1 cellular context compared by ENCODE assay signal in genomic region chr10:99621454-99622246, GRCh38.
A peak's percentile ranks its signal among the peaks of the same experiment; 100 is the strongest.
TF ChIP-seq lines count a peak whose summit lies in the region.

No MANE protein-coding gene starts in this region.

TF ChIP-seq in HepG2, 621 proteins besides CTCF, POLR2A, EP300 and RAD21 (continued from another document and continues in another):
- TF ChIP-seq ZBTB33 (CRISPR knock-in tag; IDR thresholded peaks at IDR 0.05), result no peak
- no peak for TF ChIP-seq ZNF530 (CRISPR knock-in tag; IDR thresholded peaks at IDR 0.05; ENCODE audit: low read depth)
- no peak for TF ChIP-seq E2F2 (CRISPR knock-in tag; IDR thresholded peaks at IDR 0.05; ENCODE audit: borderline replicate concordance)
- TF ChIP-seq RELA (CRISPR knock-in tag; IDR thresholded peaks at IDR 0.05), result no peak
- no peak; the same call in 1 of the 2 replicates for TF ChIP-seq ZNF678 (CRISPR knock-in tag; IDR thresholded peaks at IDR 0.05)
- TF ChIP-seq MIER2 (CRISPR knock-in tag; IDR thresholded peaks at IDR 0.05), result no peak
- no peak for TF ChIP-seq BRCA1 (CRISPR knock-in tag; IDR thresholded peaks at IDR 0.05)
- TF ChIP-seq KLF9 (CRISPR knock-in tag; IDR thresholded peaks at IDR 0.05; ENCODE audit: low read depth), result no peak
- no peak for TF ChIP-seq MTA3 (CRISPR knock-in tag; IDR thresholded peaks at IDR 0.05)
- TF ChIP-seq DNMT3B (CRISPR knock-in tag; conservative IDR thresholded peaks at IDR 0.05), result no peak; the same call in 1 of the 2 replicates
- peak; percentile 27; the same call in 1 of the 2 replicates for TF ChIP-seq ZNF224 (CRISPR knock-in tag; IDR thresholded peaks at IDR 0.05)
- TF ChIP-seq PATZ1 (CRISPR knock-in tag; IDR thresholded peaks at IDR 0.05), result no peak
- 0 out of 2 replicates have a peak, but pooled peaks have one; percentile 7 for TF ChIP-seq ZNF800 (CRISPR knock-in tag; IDR thresholded peaks at IDR 0.05)
- TF ChIP-seq RFX5 (IDR thresholded peaks at IDR 0.05; ENCODE audit: low read depth, low read length), result no peak
- TF ChIP-seq YEATS2 (CRISPR knock-in tag; IDR thresholded peaks at IDR 0.05; ENCODE audit: borderline replicate concordance), result no peak
- peak; percentile 56; the same call in 1 of the 2 replicates for TF ChIP-seq HOXA5 (CRISPR knock-in tag; IDR thresholded peaks at IDR 0.05)
- TF ChIP-seq ZNF605 (CRISPR knock-in tag; IDR thresholded peaks at IDR 0.05), result no peak; the same call in 1 of the 2 replicates
- TF ChIP-seq POLR2AphosphoS5 (IDR thresholded peaks at IDR 0.05; ENCODE audit: low read depth, low read length), result 0 out of 2 replicates have a peak, but pooled peaks have one; percentile 72
- 0 out of 2 replicates have a peak, but pooled peaks have one; percentile 83 for TF ChIP-seq ZNF343 (CRISPR knock-in tag; IDR thresholded peaks at IDR 0.05)
- no peak for TF ChIP-seq ELF1 (CRISPR knock-in tag; IDR thresholded peaks at IDR 0.05)
- TF ChIP-seq REXO4 (CRISPR knock-in tag; IDR thresholded peaks at IDR 0.05; ENCODE audit: borderline replicate concordance), result no peak
- no peak for TF ChIP-seq HNF1A (IDR thresholded peaks at IDR 0.05; ENCODE audit: low read depth)
- no peak for TF ChIP-seq HNF1A (CRISPR knock-in tag; IDR thresholded peaks at IDR 0.05; ENCODE audit: borderline replicate concordance)
- peak; percentile 19; the same call in 1 of the 2 replicates for TF ChIP-seq ATF7-NPFF (CRISPR knock-in tag; IDR thresholded peaks at IDR 0.05; ENCODE audit: low read depth)
- TF ChIP-seq RFXANK (CRISPR knock-in tag; IDR thresholded peaks at IDR 0.05), result no peak
- TF ChIP-seq STAG1 (CRISPR knock-in tag; IDR thresholded peaks at IDR 0.05), result 0 out of 2 replicates have a peak, but pooled peaks have one; percentile 23
- no peak for TF ChIP-seq SIX4 (CRISPR knock-in tag; IDR thresholded peaks at IDR 0.05)
- TF ChIP-seq ZNF432 (CRISPR knock-in tag; IDR thresholded peaks at IDR 0.05; ENCODE audit: borderline replicate concordance), result no peak
- TF ChIP-seq HIVEP1 (CRISPR knock-in tag; IDR thresholded peaks at IDR 0.05), result peak; percentile 3; the same call in 1 of the 2 replicates
- no peak for TF ChIP-seq NR2F6 (IDR thresholded peaks at IDR 0.05)
- TF ChIP-seq NR2F6 (CRISPR knock-in tag; IDR thresholded peaks at IDR 0.05), result peak; percentile 23
- no peak for TF ChIP-seq ADNP (CRISPR knock-in tag; IDR thresholded peaks at IDR 0.05)
- no peak for TF ChIP-seq FOXA3 (CRISPR knock-in tag; IDR thresholded peaks at IDR 0.05)
- TF ChIP-seq ZNF180 (CRISPR knock-in tag; IDR thresholded peaks at IDR 0.05; ENCODE audit: borderline replicate concordance, low read depth), result no peak
- no peak for TF ChIP-seq TCF7 (IDR thresholded peaks at IDR 0.05; ENCODE audit: low read depth)
- TF ChIP-seq ZNF280D (CRISPR knock-in tag; IDR thresholded peaks at IDR 0.05), result peak; percentile 26; the same call in 1 of the 2 replicates
- TF ChIP-seq CEBPB (IDR thresholded peaks at IDR 0.05; ENCODE audit: borderline replicate concordance, low read depth, low read length), result peak; percentile 33; the same call in 1 of the 2 replicates
- TF ChIP-seq ZNF230 (CRISPR knock-in tag; IDR thresholded peaks at IDR 0.05), result peak; percentile 4; the same call in 1 of the 2 replicates
- peak; percentile 58; the same call in 1 of the 2 replicates for TF ChIP-seq ZSCAN5A (CRISPR knock-in tag; IDR thresholded peaks at IDR 0.05; ENCODE audit: borderline replicate concordance)
- no peak for TF ChIP-seq AKNA (CRISPR knock-in tag; IDR thresholded peaks at IDR 0.05; ENCODE audit: borderline replicate concordance)
- TF ChIP-seq ZNF501 (CRISPR knock-in tag; IDR thresholded peaks at IDR 0.05), result peak; percentile 9
